In genomic region chr19:45885556-45886426, GRCh38 we compare ENCODE assay signal across 8 cellular contexts. TPM values are rescaled to one million over a fixed set of nuclear protein-coding genes. Genes with fewer than 3 reads are reported as not detected.
A peak's percentile ranks its signal among the peaks of the same experiment; 100 is the strongest.
DNase-seq lines count a peak whose midpoint lies in the region; ATAC-seq and TF ChIP-seq lines count a peak whose summit lies in the region.

IRF2BP1 (minus strand) TSS chr19:45886141; CDS start chr19:45885774, 367 bp downstream.

- H3K4me3 ChIP-seq in GM23248 (peak within 1 kb of the TSS; percentile 89), RWPE2 (ENCODE audit: severe bottlenecking) (peak within 1 kb of the TSS; percentile 69), fibroblast of mammary gland (ENCODE audit: control insufficient read depth, low read depth, low read length) (peak within 1 kb of the TSS; percentile 69)

- H3K79me2 ChIP-seq in GM23248 (ENCODE audit: insufficient read depth), result peaks cover 21% of the 10 kb centered on the region

- ATAC-seq in RWPE2 (ENCODE audit: low read depth) (peak; percentile 63), natural killer cell (peak; percentile 72 to 88 (median 80))
- peak; percentile 75 for ATAC-seq in activated T-helper 17 cell treated with anti-CD3 and anti-CD28 coated beads, Interleukin-2, amount 50 U/mL, for 72 hours (replicated peaks)
- peak; percentile 80 to 84 for ATAC-seq in stimulated activated naive B cell treated with anti-CD40 and anti-IgM and Interleukin-4, amounts not matched to agents 10 μg/mL and 1 μg/mL and 100 μg/mL, for 72 hours (replicated peaks)

- peaks cover 15% of the 10 kb centered on the region for H3K36me3 Mint-ChIP-seq in activated T-helper 17 cell treated with anti-CD3 and anti-CD28 coated beads, Interleukin-2, amount 50 U/mL, for 72 hours (ENCODE audit: low read depth)
- H3K36me3 Mint-ChIP-seq in natural killer cell, result no peaks in the 10 kb centered on the region
- H3K36me3 Mint-ChIP-seq in stimulated activated naive B cell treated with anti-CD40 and anti-IgM and Interleukin-4, amounts not matched to agents 10 μg/mL and 1 μg/mL and 100 μg/mL, for 72 hours, result peaks cover 7 to 16% of the 10 kb centered on the region in 2 donors

- peak within 1 kb of the TSS; percentile 95 for H3K27ac Mint-ChIP-seq in activated T-helper 17 cell treated with anti-CD3 and anti-CD28 coated beads, Interleukin-2, amount 50 U/mL, for 72 hours
- H3K27ac Mint-ChIP-seq in natural killer cell, result peak within 1 kb of the TSS; percentile 96 to 97
- H3K27ac Mint-ChIP-seq in stimulated activated naive B cell treated with anti-CD40 and anti-IgM and Interleukin-4, amounts not matched to agents 10 μg/mL and 1 μg/mL and 100 μg/mL, for 72 hours, result peak within 1 kb of the TSS; percentile 99

- H3K4me2 ChIP-seq in GM23248 (ENCODE audit: unreplicated experiment), result peak within 1 kb of the TSS; percentile 83

- peak within 1 kb of the TSS; percentile 92 for H3K9ac ChIP-seq in GM23248

- H3K36me3 ChIP-seq in GM23248 (ENCODE audit: low read depth), result no peaks in the 10 kb centered on the region
- H3K36me3 ChIP-seq in RWPE2 (ENCODE audit: low read depth), result peaks cover 4% of the 10 kb centered on the region

- H4K20me1 ChIP-seq in GM23248 (ENCODE audit: insufficient read depth), result no peaks in the 10 kb centered on the region

- no peaks in the 10 kb centered on the region for H3K9me2 ChIP-seq in GM23248 (ENCODE audit: insufficient read depth)

- H3K27me3 Mint-ChIP-seq in activated T-helper 17 cell treated with anti-CD3 and anti-CD28 coated beads, Interleukin-2, amount 50 U/mL, for 72 hours, result no peaks in the 10 kb centered on the region
- H3K27me3 Mint-ChIP-seq in natural killer cell (ENCODE audit: low read depth in 2 of 2), result peaks cover 0 to 6% of the 10 kb centered on the region in 2 donors
- H3K27me3 Mint-ChIP-seq in stimulated activated naive B cell treated with anti-CD40 and anti-IgM and Interleukin-4, amounts not matched to agents 10 μg/mL and 1 μg/mL and 100 μg/mL, for 72 hours, result peaks cover 0 to 5% of the 10 kb centered on the region in 2 donors

- in situ Hi-C loops in GM23248 (cut with MboI), result no loop called here

- H2AFZ ChIP-seq in GM23248, result peak within 1 kb of the TSS; percentile 88

- H3K4me1 ChIP-seq in GM23248 (ENCODE audit: insufficient read depth), result peaks cover 4% of the 10 kb centered on the region
- peaks cover 6% of the 10 kb centered on the region for H3K4me1 ChIP-seq in RWPE2 (ENCODE audit: insufficient read depth, poor library complexity, severe bottlenecking)

- TF ChIP-seq CTCF in RWPE2 (IDR thresholded peaks at IDR 0.05; ENCODE audit: poor library complexity, severe bottlenecking), result no peak
- TF ChIP-seq CTCF in fibroblast of mammary gland (conservative IDR thresholded peaks at IDR 0.05; ENCODE audit: control insufficient read depth, insufficient read depth, low read depth, low read length), result no peak
- no peak for TF ChIP-seq CTCF in natural killer cell (IDR thresholded peaks at IDR 0.05)

- H3K27me3 ChIP-seq in GM23248 (replicated peaks; ENCODE audit: insufficient read depth) (no peaks in the 10 kb centered on the region), RWPE2 (ENCODE audit: insufficient read depth, poor library complexity, severe bottlenecking) (no peaks in the 10 kb centered on the region)

- peaks cover 5% of the 10 kb centered on the region for H3F3A ChIP-seq in GM23248 (ENCODE audit: insufficient read depth)

- H3K9me3 ChIP-seq in GM23248 (ENCODE audit: low read depth) (no peaks in the 10 kb centered on the region), RWPE2 (ENCODE audit: severe bottlenecking) (no peaks in the 10 kb centered on the region)

- intact Hi-C loops in natural killer cell (cut with micrococcal nuclease), result loop anchor here (1.0 kb wide), 2 partner anchors 17 to 22 kb away; partner anchors contain the start of genes MYPOP and SYMPK

- H3K4me1 Mint-ChIP-seq in activated T-helper 17 cell treated with anti-CD3 and anti-CD28 coated beads, Interleukin-2, amount 50 U/mL, for 72 hours, result peaks cover 15% of the 10 kb centered on the region
- H3K4me1 Mint-ChIP-seq in natural killer cell, result peaks cover 17 to 32% of the 10 kb centered on the region in 2 donors
- H3K4me1 Mint-ChIP-seq in stimulated activated naive B cell treated with anti-CD40 and anti-IgM and Interleukin-4, amounts not matched to agents 10 μg/mL and 1 μg/mL and 100 μg/mL, for 72 hours, result peaks cover 15 to 35% of the 10 kb centered on the region in 2 donors

- H3K27ac ChIP-seq in GM23248, result peak within 1 kb of the TSS; percentile 79
- peak within 1 kb of the TSS; percentile 61 for H3K27ac ChIP-seq in RWPE2 (ENCODE audit: poor library complexity, severe bottlenecking)

- peak within 1 kb of the TSS; percentile 92 for H3K4me3 Mint-ChIP-seq in activated T-helper 17 cell treated with anti-CD3 and anti-CD28 coated beads, Interleukin-2, amount 50 U/mL, for 72 hours
- H3K4me3 Mint-ChIP-seq in natural killer cell, result peak within 1 kb of the TSS; percentile 98
- peak within 1 kb of the TSS; percentile 94 to 98 for H3K4me3 Mint-ChIP-seq in stimulated activated naive B cell treated with anti-CD40 and anti-IgM and Interleukin-4, amounts not matched to agents 10 μg/mL and 1 μg/mL and 100 μg/mL, for 72 hours

- WGBS in GM23248 (ENCODE audit: low coverage in 1 of 2, low lambda C conversion rate in 2 of 2, missing lambda C conversion rate in 2 of 2), 2 experiments, result 1% methylated on average over 49 to 67 of the region's 107 CpGs

- no peaks in the 10 kb centered on the region for H3K9me3 Mint-ChIP-seq in activated T-helper 17 cell treated with anti-CD3 and anti-CD28 coated beads, Interleukin-2, amount 50 U/mL, for 72 hours
- no peaks in the 10 kb centered on the region for H3K9me3 Mint-ChIP-seq in natural killer cell
- no peaks in the 10 kb centered on the region for H3K9me3 Mint-ChIP-seq in stimulated activated naive B cell treated with anti-CD40 and anti-IgM and Interleukin-4, amounts not matched to agents 10 μg/mL and 1 μg/mL and 100 μg/mL, for 72 hours

- DNase-seq in DMS53 (lab: John Stamatoyannopoulos, UW) (peak; percentile 98), GM23248 (peak; percentile 98), LoVo (ENCODE audit: low spot score) (peak; percentile 93), RWPE2 (ENCODE audit: low spot score) (peak; percentile 92), fibroblast of mammary gland (ENCODE audit: low read depth) (peak; percentile 88), natural killer cell (peak; percentile 88)
- DNase-seq in stimulated activated naive B cell treated with anti-CD40 and anti-IgM and Interleukin-4, amounts not matched to agents 10 μg/mL and 1 μg/mL and 100 μg/mL, for 72 hours, result peak; percentile 88

RNA-seq across cellular contexts. Expression of gene IRF2BP1, which starts in this region (rescaled TPM):
- total RNA-seq in GM23248 (2014; rRNA removed; shearing (Covaris generic)), result 39.3 and 53.8 TPM in 2 replicates
- 7.8 and 8.6 TPM in 2 replicates for polyA plus RNA-seq in GM23248 (2016; fragmentation: Nextera tagmentation; extraction: Ambion mirVana)
- total RNA-seq in activated T-helper 17 cell treated with anti-CD3 and anti-CD28 coated beads, Interleukin-2, amount 50 U/mL, for 72 hours, result 10 to 100 TPM; 13.5 to 16.4 TPM
- total RNA-seq in natural killer cell, result 10 to 100 TPM; 16.1 to 20.3 (median 19.6) TPM

Comparison
In these comparisons a context has a peak if more than half of its experiments do, and no peak if none do; other contexts are left out.
1. Peak in every context shown above with its lines: DNase-seq, ATAC-seq, H3K4me3 ChIP-seq and H3K27ac ChIP-seq.